Comparison of ENCODE assay signal across 8 cellular contexts in genomic region chr12:29427964-29428363, GRCh38. TPM values are rescaled to one million over a fixed set of nuclear protein-coding genes. Genes with fewer than 3 reads are reported as not detected.
DNase-seq lines count a peak whose midpoint lies in the region; ATAC-seq and TF ChIP-seq lines count a peak whose summit lies in the region.

No MANE protein-coding gene starts in this region.

- H3K36me3 ChIP-seq in GM06990 (ENCODE audit: control insufficient read depth, insufficient read depth, low read length): no peaks in the 10 kb centered on the region

- H3K9me3 Mint-ChIP-seq in WTC11: peaks cover 33% of the 10 kb centered on the region
- peaks cover 3 to 6% of the 10 kb centered on the region in 2 donors for H3K9me3 Mint-ChIP-seq in stimulated activated naive B cell treated with anti-CD40 and anti-IgM and Interleukin-4, amounts not matched to agents 10 μg/mL and 1 μg/mL and 100 μg/mL, for 72 hours

- ATAC-seq in HG03460 (IDR thresholded peaks at IDR 0.05; ENCODE audit: unreplicated experiment) (peak; percentile 98), WTC11 (peak; percentile 87)
- ATAC-seq in stimulated activated naive B cell treated with anti-CD40 and anti-IgM and Interleukin-4, amounts not matched to agents 10 μg/mL and 1 μg/mL and 100 μg/mL, for 72 hours (replicated peaks): peak; percentile 88 to 91

- no peak overlapping the region for H3K4me3 ChIP-seq in GM06990 (replicated peaks; ENCODE audit: low read depth, low read length)

- POLR2A ChIA-PET in WTC11 (lab: Charles Lee): no interaction called here

- H3K4me1 Mint-ChIP-seq in WTC11: no peaks in the 10 kb centered on the region
- H3K4me1 Mint-ChIP-seq in stimulated activated naive B cell treated with anti-CD40 and anti-IgM and Interleukin-4, amounts not matched to agents 10 μg/mL and 1 μg/mL and 100 μg/mL, for 72 hours: peaks cover 8 to 28% of the 10 kb centered on the region in 2 donors

- DNase-seq in GM06990 (ENCODE audit: extremely low read depth, insufficient read length) (peak; percentile 22), GM20000 (ENCODE audit: low spot score) (peak; percentile 60), WTC11 (ENCODE audit: low spot score) (no peak), KG1 (lab: John Stamatoyannopoulos, UW) (no peak), cerebellar nuclear complex (lab: John Stamatoyannopoulos, UW) (no peak), putamen (ENCODE audit: low spot score) (no peak)
- DNase-seq in stimulated activated naive B cell treated with anti-CD40 and anti-IgM and Interleukin-4, amounts not matched to agents 10 μg/mL and 1 μg/mL and 100 μg/mL, for 72 hours: no peak

- CTCF ChIA-PET in WTC11 (lab: Charles Lee): interaction anchor here (1.0 kb wide), 1 partner anchor 12 kb away, joined by 3 read pairs; no protein-coding TSS in a partner anchor

- H3K4me3 Mint-ChIP-seq in WTC11: no peak overlapping the region
- no peak overlapping the region for H3K4me3 Mint-ChIP-seq in stimulated activated naive B cell treated with anti-CD40 and anti-IgM and Interleukin-4, amounts not matched to agents 10 μg/mL and 1 μg/mL and 100 μg/mL, for 72 hours

- TF ChIP-seq CTCF in GM06990 (IDR thresholded peaks at IDR 0.05; ENCODE audit: insufficient read depth, low read length, poor library complexity, severe bottlenecking): peak; percentile 52
- TF ChIP-seq CTCF in GM20000 (IDR thresholded peaks at IDR 0.05; ENCODE audit: extremely low read depth, missing control alignments): peak; percentile 28
- TF ChIP-seq CTCF in WTC11 (IDR thresholded peaks at IDR 0.05): 0 out of 2 replicates have a peak, but pooled peaks have one; percentile 23

- no peaks in the 10 kb centered on the region for H3K27me3 ChIP-seq in GM06990 (replicated peaks; ENCODE audit: control insufficient read depth, insufficient read depth, low read length)

- peaks cover 17% of the 10 kb centered on the region for H3K36me3 Mint-ChIP-seq in WTC11
- H3K36me3 Mint-ChIP-seq in stimulated activated naive B cell treated with anti-CD40 and anti-IgM and Interleukin-4, amounts not matched to agents 10 μg/mL and 1 μg/mL and 100 μg/mL, for 72 hours: no peaks in the 10 kb centered on the region

- H3K27ac Mint-ChIP-seq in WTC11: no peak overlapping the region
- no peak overlapping the region for H3K27ac Mint-ChIP-seq in stimulated activated naive B cell treated with anti-CD40 and anti-IgM and Interleukin-4, amounts not matched to agents 10 μg/mL and 1 μg/mL and 100 μg/mL, for 72 hours

- H3K27me3 Mint-ChIP-seq in WTC11 (ENCODE audit: low read depth): peaks cover 11% of the 10 kb centered on the region
- peaks cover 0 to 18% of the 10 kb centered on the region in 2 donors for H3K27me3 Mint-ChIP-seq in stimulated activated naive B cell treated with anti-CD40 and anti-IgM and Interleukin-4, amounts not matched to agents 10 μg/mL and 1 μg/mL and 100 μg/mL, for 72 hours

TF ChIP-seq in WTC11, 78 proteins besides CTCF, POLR2A, EP300 and RAD21:
- TF ChIP-seq ZNF416 (CRISPR knock-in tag; IDR thresholded peaks at IDR 0.05): no peak
- TF ChIP-seq PREB (CRISPR knock-in tag; IDR thresholded peaks at IDR 0.05; ENCODE audit: borderline replicate concordance): no peak
- no peak for TF ChIP-seq JAZF1 (CRISPR knock-in tag; IDR thresholded peaks at IDR 0.05)

RNA-seq across cellular contexts. Expression of gene ERGIC2, which starts 47.0 kb away (rescaled TPM):
- 46.7 to 55.2 TPM (median 51.4 TPM) in 3 replicates for total RNA-seq in WTC11 (2021)

Comparison
In these comparisons a context has a peak if more than half of its experiments do, and no peak if none do; other contexts are left out.
1. DNase-seq: peak in GM06990 (single experiment) and GM20000 (single experiment); none in WTC11 (single experiment), stimulated activated naive B cell treated with anti-CD40 and anti-IgM and Interleukin-4, amounts not matched to agents 10 μg/mL and 1 μg/mL and 100 μg/mL, for 72 hours (single experiment), KG1 (single experiment), cerebellar nuclear complex (0 of 2) and putamen (single experiment).
2. Peak in every context shown above with its lines, with median percentiles within 50 percentile points of each other: CTCF ChIP-seq and ATAC-seq.